ENCODE assay signal across 13 cellular contexts in genomic region chr16:70683146-70683944, GRCh38. TPM values are rescaled to one million over a fixed set of nuclear protein-coding genes. Genes with fewer than 3 reads are reported as not detected.
A peak's percentile ranks its signal among the peaks of the same experiment; 100 is the strongest.
DNase-seq lines count a peak whose midpoint lies in the region; TF ChIP-seq lines count a peak whose summit lies in the region.
"Had no signal": no experiment of that assay in that cellular context is flagged by ENCODE, and none has a peak within 500 bp of the region (broad histone marks: within the 10 kb centered on the region; RNA-seq: fewer than 3 reads in every experiment).

No MANE protein-coding gene starts in this region.

- no peak overlapping the region for H3K9ac ChIP-seq in rectal smooth muscle tissue (ENCODE audit: low read length)

- H3K36me3 ChIP-seq in ACC112 (ENCODE audit: insufficient read depth, low read length) (no peaks in the 10 kb centered on the region), adrenal gland (replicated peaks in 1 of 2) (peaks cover 0 to 19% of the 10 kb centered on the region in 2 donors), right atrium auricular region (peaks cover 14% of the 10 kb centered on the region), rectal smooth muscle tissue (ENCODE audit: control insufficient read depth, insufficient read depth, low read length) (peaks cover 9% of the 10 kb centered on the region)

- WGBS in adrenal gland, 4 donors, result 65 to 74% (median 67%) methylated on average over 2 to 13 of the region's 13 CpGs

- no peaks in the 10 kb centered on the region for H3K27me3 ChIP-seq in ACC112 (ENCODE audit: insufficient read depth, low read length)
- no peaks in the 10 kb centered on the region for H3K27me3 ChIP-seq in adrenal gland
- no peaks in the 10 kb centered on the region for H3K27me3 ChIP-seq in right atrium auricular region
- no peaks in the 10 kb centered on the region for H3K27me3 ChIP-seq in rectal smooth muscle tissue (ENCODE audit: control insufficient read depth, insufficient read depth, low read length)

- intact Hi-C loops in adrenal gland (cut with DNase I), result loop anchor here in 1 of 2 donors (5.0 kb wide), 1 partner anchor 74 kb away; no protein-coding TSS in a partner anchor

- peaks cover 41% of the 10 kb centered on the region for H3K4me1 ChIP-seq in ACC112 (ENCODE audit: control insufficient read depth, insufficient read depth, low read length, unreplicated experiment)
- H3K4me1 ChIP-seq in adrenal gland (replicated peaks in 1 of 2), result peaks cover 42 to 65% of the 10 kb centered on the region in 2 donors
- peaks cover 0 to 75% of the 10 kb centered on the region in 2 donors for H3K4me1 ChIP-seq in right atrium auricular region
- peaks cover 59% of the 10 kb centered on the region for H3K4me1 ChIP-seq in rectal smooth muscle tissue (ENCODE audit: control insufficient read depth, insufficient read depth, low read length)

- no peak overlapping the region for H2AFZ ChIP-seq in ACC112 (ENCODE audit: low read length, unreplicated experiment)

- TF ChIP-seq CTCF in adrenal gland (IDR thresholded peaks at IDR 0.05) (no peak), right atrium auricular region (IDR thresholded peaks at IDR 0.05) (no peak)

- H3K27ac ChIP-seq in ACC112 (ENCODE audit: low read depth, low read length), result no peak overlapping the region
- H3K27ac ChIP-seq in adrenal gland, result peak overlapping the region in 3 of 5 donors; percentile 3 to 96 (median 87)
- peak overlapping the region; percentile 29 to 82 for H3K27ac ChIP-seq in right atrium auricular region
- H3K27ac ChIP-seq in rectal smooth muscle tissue (ENCODE audit: low read depth, low read length), result peak overlapping the region; percentile 89

- no peaks in the 10 kb centered on the region for H3K9me3 ChIP-seq in adrenal gland (replicated peaks in 1 of 3)
- H3K9me3 ChIP-seq in right atrium auricular region, result no peaks in the 10 kb centered on the region

- H3K4me3 ChIP-seq in ACC112 (ENCODE audit: low read depth, low read length) (peak overlapping the region; percentile 98), adrenal gland (peak overlapping the region in 1 of 4 donors; percentile 90), right atrium auricular region (no peak overlapping the region), rectal smooth muscle tissue (ENCODE audit: low read length) (peak overlapping the region; percentile 62)

- DNase-seq in adrenal gland (no peak), right atrium auricular region (ENCODE audit: low spot score) (no peak), NCI-H748 treated with DMSO at 0.1 percent for 48 hours (lab: John Stamatoyannopoulos, UW) (no peak), kidney tubule cell (ENCODE audit: low spot score) (no peak)
- no peak for DNase-seq in activated CD4-positive, alpha-beta T cell treated with anti-CD3 and anti-CD28 coated beads for 48 hours
- no peak for DNase-seq in stimulated activated naive CD4-positive, alpha-beta T cell (lab: John Stamatoyannopoulos, UW)
- DNase-seq: activated CD8-positive, alpha-beta T cell treated with anti-CD3 and anti-CD28 coated beads, Interleukin-2, amount 10 ng/mL, durations not matched to agents 7 days and 5 days; erythroblast; kidney glomerular epithelial cell; NCI-H510A treated with DMSO at 0.1 percent for 48 hours; T-cell had no signal

- TF ChIP-seq POLR2A in adrenal gland (IDR thresholded peaks at IDR 0.05), result no peak

- peaks cover 53% of the 10 kb centered on the region for H3K79me2 ChIP-seq in ACC112 (ENCODE audit: control insufficient read depth, insufficient read depth, low read length, unreplicated experiment)

RNA-seq across cellular contexts. Expression of gene MTSS2, which starts 2.5 kb away (rescaled TPM):
- 100 to 1,000 TPM in 1 of 8 donors, 10 to 100 TPM in 7; 60.1 to 127 (median 76.2) TPM for total RNA-seq in adrenal gland
- 100 to 1,000 TPM in 1 of 3 donors, 10 to 100 TPM in 2; 32.4 to 145 (median 39.2) TPM for polyA plus RNA-seq in adrenal gland
- 10 to 100 TPM; 35.3 to 44.7 TPM for total RNA-seq in right atrium auricular region

RNA-seq across cellular contexts. Expression of gene IL34, which starts 37.0 kb away (rescaled TPM):
- 10 to 100 TPM; 16.8 to 62.9 (median 40.3) TPM for total RNA-seq in adrenal gland
- 10 to 100 TPM in 2 of 3 donors, 1 to 10 TPM in 1; 3.2 to 36.5 (median 35.0) TPM for polyA plus RNA-seq in adrenal gland
- total RNA-seq in right atrium auricular region, result 1 to 10 TPM in 1 of 2 donors, under 1 TPM in 1; 0.39 to 2.2 TPM

Comparison
In these comparisons a context has a peak if more than half of its experiments do, and no peak if none do; other contexts are left out.
1. H3K4me3 ChIP-seq: peak in ACC112 (single experiment) and rectal smooth muscle tissue (single experiment); none in right atrium auricular region (0 of 2).
2. RNA of gene IL34, which starts 37.0 kb away (total RNA-seq): 16.8 to 62.9 TPM in adrenal gland; 0.39 to 2.2 TPM in right atrium auricular region; every median in the first group is over 4 times any median in the second.